ENCODE assay signal across 19 cellular contexts in genomic region chr2:72014871-72015270, GRCh38.
DNase-seq lines count a peak whose midpoint lies in the region; ATAC-seq, FAIRE-seq and TF ChIP-seq lines count a peak whose summit lies in the region.
"Had no signal": no experiment of that assay in that cellular context is flagged by ENCODE, and none has a peak within 500 bp of the region (broad histone marks: within the 10 kb centered on the region; RNA-seq: fewer than 3 reads in every experiment).

No MANE protein-coding gene starts in this region.

- FAIRE-seq in HTR-8/SVneo (lab: Jason Lieb, UNC) = peak; percentile 46
- FAIRE-seq: A549, D721Med, G401.6, GM12891 had no signal

- ATAC-seq in GM18909 (IDR thresholded peaks at IDR 0.05; ENCODE audit: poor library complexity, unreplicated experiment) (no peak), HG02981 (IDR thresholded peaks at IDR 0.05; ENCODE audit: unreplicated experiment) (no peak)
- ATAC-seq: A549; CD8-positive, alpha-beta T cell had no signal

- H3K4me3 ChIP-seq in choroid plexus epithelial cell (ENCODE audit: low read depth, low read length) = no peak overlapping the region
- H3K4me3 ChIP-seq: A549; BLaER1 treated with 17β-estradiol and CSF1 and Interleukin-3, amounts not matched to agents 10 nM and 100 nM had no signal

- DNase-seq in HTR-8/SVneo (ENCODE audit: insufficient read length, low spot score) (no peak), NCI-H526 treated with DMSO at 0.1 percent for 48 hours (lab: John Stamatoyannopoulos, UW) (peak; percentile 83), choroid plexus epithelial cell (ENCODE audit: low read depth) (peak; percentile 61), iris pigment epithelial cell (ENCODE audit: low read depth) (peak; percentile 50), glomerular visceral epithelial cell (ENCODE audit: extremely low spot score) (no peak)
- DNase-seq in activated naive CD4-positive, alpha-beta T cell treated with anti-CD3 and anti-CD28 coated beads, Interleukin-2, amount 50 U/mL, for 16 hours = no peak
- DNase-seq: AML-193; Calu3; CD4-positive, alpha-beta T cell; DMS79 treated with DMSO at 0.1 percent for 48 hours; GF-D8 had no signal

- TF ChIP-seq CTCF in choroid plexus epithelial cell (conservative IDR thresholded peaks at IDR 0.05; ENCODE audit: low read depth, low read length) = no peak

Comparison
In these comparisons a context has a peak if more than half of its experiments do, and no peak if none do; other contexts are left out.
1. DNase-seq: peak in NCI-H526 treated with DMSO at 0.1 percent for 48 hours (single experiment), choroid plexus epithelial cell (single experiment) and iris pigment epithelial cell (single experiment); none in HTR-8/SVneo (single experiment), activated naive CD4-positive, alpha-beta T cell treated with anti-CD3 and anti-CD28 coated beads, Interleukin-2, amount 50 U/mL, for 16 hours (single experiment) and glomerular visceral epithelial cell (single experiment).